Comparison of ENCODE assay signal across 2 cellular contexts in the genomic region with DNA sequence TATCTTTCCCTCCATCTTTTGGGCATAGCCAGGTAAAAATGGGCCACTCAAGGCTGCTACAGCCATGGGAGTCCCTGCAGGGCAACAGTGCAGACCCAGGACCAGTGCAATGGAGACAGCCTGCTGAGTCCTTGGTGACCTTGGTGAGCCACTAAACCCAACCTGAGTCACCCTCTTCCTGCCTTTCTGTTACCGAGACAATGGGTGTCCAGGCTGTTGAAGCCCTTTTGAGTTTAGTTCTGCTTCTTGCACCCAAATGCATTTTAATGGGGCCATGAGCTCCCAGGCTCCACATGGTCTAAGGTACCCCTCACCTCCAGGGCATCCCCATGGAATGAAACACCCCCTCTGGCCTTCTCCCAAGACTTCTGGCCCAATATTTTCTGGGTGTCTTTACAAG.
TF ChIP-seq lines count a peak whose summit lies in the region.

No MANE protein-coding gene starts in this region.

TF ChIP-seq in endothelial cell of umbilical vein, 7 proteins besides CTCF, POLR2A, EP300 and RAD21:
- TF ChIP-seq, protein P1, sequence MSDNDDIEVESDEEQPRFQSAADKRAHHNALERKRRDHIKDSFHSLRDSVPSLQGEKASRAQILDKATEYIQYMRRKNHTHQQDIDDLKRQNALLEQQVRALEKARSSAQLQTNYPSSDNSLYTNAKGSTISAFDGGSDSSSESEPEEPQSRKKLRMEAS (IDR thresholded peaks at IDR 0.05; ENCODE audit: insufficient read depth, insufficient read length): no peak
- no peak for TF ChIP-seq JUN (IDR thresholded peaks at IDR 0.05; ENCODE audit: borderline replicate concordance, insufficient read depth, insufficient read length, low read depth)
- no peak for TF ChIP-seq EZH2 (IDR thresholded peaks at IDR 0.05; ENCODE audit: borderline replicate concordance, low read depth, low read length, severe bottlenecking)
- peak; percentile 39 for TF ChIP-seq FOS (IDR thresholded peaks at IDR 0.05; ENCODE audit: borderline replicate concordance, insufficient read depth, low read length)
- no peak for TF ChIP-seq MYC (IDR thresholded peaks at IDR 0.05; ENCODE audit: low read depth, low read length)
- TF ChIP-seq GATA2 (IDR thresholded peaks at IDR 0.05; ENCODE audit: insufficient read depth, insufficient read length, low read depth, low read length): peak; percentile 20

TF ChIP-seq in WTC11, 78 proteins besides CTCF, POLR2A, EP300 and RAD21:
- TF ChIP-seq JUN (CRISPR knock-in tag; IDR thresholded peaks at IDR 0.05): no peak
- TF ChIP-seq, protein P2, sequence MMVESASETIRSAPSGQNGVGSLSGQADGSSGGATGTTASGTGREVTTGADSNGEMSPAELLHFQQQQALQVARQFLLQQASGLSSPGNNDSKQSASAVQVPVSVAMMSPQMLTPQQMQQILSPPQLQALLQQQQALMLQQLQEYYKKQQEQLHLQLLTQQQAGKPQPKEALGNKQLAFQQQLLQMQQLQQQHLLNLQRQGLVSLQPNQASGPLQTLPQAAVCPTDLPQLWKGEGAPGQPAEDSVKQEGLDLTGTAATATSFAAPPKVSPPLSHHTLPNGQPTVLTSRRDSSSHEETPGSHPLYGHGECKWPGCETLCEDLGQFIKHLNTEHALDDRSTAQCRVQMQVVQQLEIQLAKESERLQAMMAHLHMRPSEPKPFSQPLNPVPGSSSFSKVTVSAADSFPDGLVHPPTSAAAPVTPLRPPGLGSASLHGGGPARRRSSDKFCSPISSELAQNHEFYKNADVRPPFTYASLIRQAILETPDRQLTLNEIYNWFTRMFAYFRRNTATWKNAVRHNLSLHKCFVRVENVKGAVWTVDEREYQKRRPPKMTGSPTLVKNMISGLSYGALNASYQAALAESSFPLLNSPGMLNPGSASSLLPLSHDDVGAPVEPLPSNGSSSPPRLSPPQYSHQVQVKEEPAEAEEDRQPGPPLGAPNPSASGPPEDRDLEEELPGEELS (CRISPR knock-in tag; IDR thresholded peaks at IDR 0.05): no peak
- TF ChIP-seq, protein P3, sequence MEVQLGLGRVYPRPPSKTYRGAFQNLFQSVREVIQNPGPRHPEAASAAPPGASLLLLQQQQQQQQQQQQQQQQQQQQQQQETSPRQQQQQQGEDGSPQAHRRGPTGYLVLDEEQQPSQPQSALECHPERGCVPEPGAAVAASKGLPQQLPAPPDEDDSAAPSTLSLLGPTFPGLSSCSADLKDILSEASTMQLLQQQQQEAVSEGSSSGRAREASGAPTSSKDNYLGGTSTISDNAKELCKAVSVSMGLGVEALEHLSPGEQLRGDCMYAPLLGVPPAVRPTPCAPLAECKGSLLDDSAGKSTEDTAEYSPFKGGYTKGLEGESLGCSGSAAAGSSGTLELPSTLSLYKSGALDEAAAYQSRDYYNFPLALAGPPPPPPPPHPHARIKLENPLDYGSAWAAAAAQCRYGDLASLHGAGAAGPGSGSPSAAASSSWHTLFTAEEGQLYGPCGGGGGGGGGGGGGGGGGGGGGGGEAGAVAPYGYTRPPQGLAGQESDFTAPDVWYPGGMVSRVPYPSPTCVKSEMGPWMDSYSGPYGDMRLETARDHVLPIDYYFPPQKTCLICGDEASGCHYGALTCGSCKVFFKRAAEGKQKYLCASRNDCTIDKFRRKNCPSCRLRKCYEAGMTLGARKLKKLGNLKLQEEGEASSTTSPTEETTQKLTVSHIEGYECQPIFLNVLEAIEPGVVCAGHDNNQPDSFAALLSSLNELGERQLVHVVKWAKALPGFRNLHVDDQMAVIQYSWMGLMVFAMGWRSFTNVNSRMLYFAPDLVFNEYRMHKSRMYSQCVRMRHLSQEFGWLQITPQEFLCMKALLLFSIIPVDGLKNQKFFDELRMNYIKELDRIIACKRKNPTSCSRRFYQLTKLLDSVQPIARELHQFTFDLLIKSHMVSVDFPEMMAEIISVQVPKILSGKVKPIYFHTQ (CRISPR knock-in tag; IDR thresholded peaks at IDR 0.05): no peak
- TF ChIP-seq CREM (CRISPR knock-in tag; IDR thresholded peaks at IDR 0.05): no peak
- no peak for TF ChIP-seq NFATC4 (CRISPR knock-in tag; IDR thresholded peaks at IDR 0.05)
- no peak for TF ChIP-seq IRF2 (CRISPR knock-in tag; IDR thresholded peaks at IDR 0.05; ENCODE audit: borderline replicate concordance, low read depth)
- no peak for TF ChIP-seq JAZF1 (CRISPR knock-in tag; IDR thresholded peaks at IDR 0.05)
- TF ChIP-seq, protein P4, sequence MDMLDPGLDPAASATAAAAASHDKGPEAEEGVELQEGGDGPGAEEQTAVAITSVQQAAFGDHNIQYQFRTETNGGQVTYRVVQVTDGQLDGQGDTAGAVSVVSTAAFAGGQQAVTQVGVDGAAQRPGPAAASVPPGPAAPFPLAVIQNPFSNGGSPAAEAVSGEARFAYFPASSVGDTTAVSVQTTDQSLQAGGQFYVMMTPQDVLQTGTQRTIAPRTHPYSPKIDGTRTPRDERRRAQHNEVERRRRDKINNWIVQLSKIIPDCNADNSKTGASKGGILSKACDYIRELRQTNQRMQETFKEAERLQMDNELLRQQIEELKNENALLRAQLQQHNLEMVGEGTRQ (CRISPR knock-in tag; IDR thresholded peaks at IDR 0.05): no peak
- no peak for TF ChIP-seq HMGA2 (CRISPR knock-in tag; IDR thresholded peaks at IDR 0.05)
- TF ChIP-seq, protein P5, sequence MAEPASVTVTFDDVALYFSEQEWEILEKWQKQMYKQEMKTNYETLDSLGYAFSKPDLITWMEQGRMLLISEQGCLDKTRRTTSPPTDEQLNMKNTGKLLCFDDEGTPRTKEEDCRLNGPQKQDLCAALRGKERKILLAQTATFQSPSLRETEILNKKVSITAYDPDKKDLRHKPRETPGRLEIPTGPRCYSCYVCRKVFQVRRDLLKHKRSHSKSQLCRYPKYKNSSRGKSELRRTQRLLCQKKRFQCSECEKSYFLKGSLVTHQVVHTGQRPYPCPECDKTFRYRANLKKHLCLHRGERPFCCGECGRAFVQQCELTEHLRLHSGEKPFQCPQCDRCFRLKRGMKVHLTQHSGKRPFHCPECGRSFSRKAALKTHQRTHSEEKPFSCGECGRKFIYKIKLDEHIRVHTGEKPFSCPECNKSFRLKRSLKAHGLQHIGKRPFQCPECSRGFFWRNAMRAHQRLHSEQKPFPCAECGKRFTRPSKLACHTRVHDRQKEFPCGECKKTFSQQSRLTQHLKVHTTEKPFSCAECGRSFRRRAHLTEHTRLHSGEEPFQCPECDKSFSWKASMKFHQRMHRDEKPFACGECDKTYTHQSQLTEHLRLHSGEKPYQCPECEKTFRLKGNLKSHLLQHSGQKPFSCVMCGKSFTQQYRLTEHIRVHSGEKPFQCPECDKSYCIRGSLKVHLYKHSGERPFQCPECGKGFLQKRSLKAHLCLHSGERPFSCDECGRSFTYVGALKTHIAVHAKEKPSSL (CRISPR knock-in tag; conservative IDR thresholded peaks at IDR 0.05): no peak
- no peak for TF ChIP-seq TEAD1 (CRISPR knock-in tag; IDR thresholded peaks at IDR 0.05)
- TF ChIP-seq, protein P6, sequence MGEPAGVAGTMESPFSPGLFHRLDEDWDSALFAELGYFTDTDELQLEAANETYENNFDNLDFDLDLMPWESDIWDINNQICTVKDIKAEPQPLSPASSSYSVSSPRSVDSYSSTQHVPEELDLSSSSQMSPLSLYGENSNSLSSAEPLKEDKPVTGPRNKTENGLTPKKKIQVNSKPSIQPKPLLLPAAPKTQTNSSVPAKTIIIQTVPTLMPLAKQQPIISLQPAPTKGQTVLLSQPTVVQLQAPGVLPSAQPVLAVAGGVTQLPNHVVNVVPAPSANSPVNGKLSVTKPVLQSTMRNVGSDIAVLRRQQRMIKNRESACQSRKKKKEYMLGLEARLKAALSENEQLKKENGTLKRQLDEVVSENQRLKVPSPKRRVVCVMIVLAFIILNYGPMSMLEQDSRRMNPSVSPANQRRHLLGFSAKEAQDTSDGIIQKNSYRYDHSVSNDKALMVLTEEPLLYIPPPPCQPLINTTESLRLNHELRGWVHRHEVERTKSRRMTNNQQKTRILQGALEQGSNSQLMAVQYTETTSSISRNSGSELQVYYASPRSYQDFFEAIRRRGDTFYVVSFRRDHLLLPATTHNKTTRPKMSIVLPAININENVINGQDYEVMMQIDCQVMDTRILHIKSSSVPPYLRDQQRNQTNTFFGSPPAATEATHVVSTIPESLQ (CRISPR knock-in tag; IDR thresholded peaks at IDR 0.05): no peak
